10 cellular contexts compared by ENCODE assay signal in the genomic region with DNA sequence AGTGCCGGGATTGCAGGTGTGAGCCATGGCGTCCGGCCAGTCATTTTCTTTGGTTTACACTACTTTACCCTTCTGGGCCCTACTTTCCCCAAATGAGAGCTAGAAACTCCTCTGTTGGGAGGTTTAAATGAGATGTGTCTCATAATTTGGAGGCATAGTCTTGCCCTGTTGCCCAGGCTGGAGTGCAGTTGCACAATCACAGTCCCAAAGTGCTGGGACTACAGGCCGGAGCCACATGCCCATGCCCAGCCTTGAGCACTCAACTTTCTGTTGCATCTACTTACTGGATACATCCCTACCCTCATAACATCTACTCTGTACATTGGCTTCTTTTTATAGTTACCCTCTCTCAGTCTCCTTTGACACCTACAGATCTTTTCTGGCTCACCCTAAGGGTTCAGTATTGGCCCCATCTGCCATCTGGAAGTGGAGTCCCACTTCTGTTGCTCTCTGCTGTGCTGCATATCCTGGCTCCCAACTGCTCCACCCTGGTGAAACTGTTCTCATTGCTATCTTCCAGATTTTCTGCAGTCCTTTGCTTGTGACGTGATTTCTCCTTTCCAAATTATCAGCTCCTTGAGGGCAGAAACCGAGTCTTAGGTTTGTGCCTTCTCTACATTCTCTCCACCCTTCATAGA. TPM values are rescaled to one million over a fixed set of nuclear protein-coding genes. Genes with fewer than 3 reads are reported as not detected.
DNase-seq lines count a peak whose midpoint lies in the region; ATAC-seq and TF ChIP-seq lines count a peak whose summit lies in the region.
"Had no signal": no experiment of that assay in that cellular context is flagged by ENCODE, and none has a peak within 500 bp of the region (broad histone marks: within the 10 kb centered on the region; RNA-seq: fewer than 3 reads in every experiment).

No MANE protein-coding gene starts in this region.

- DNase-seq in CD14-positive monocyte (ENCODE audit: low spot score) (no peak), cerebellar cortex (ENCODE audit: low spot score) (peak; percentile 62)
- peak; percentile 15 for DNase-seq in natural killer cell treated with Interleukin-12 subunit alpha and Interleukin-12 subunit beta and Interleukin-15 and Interleukin-18, amount 100 ng/mL, for 72 hours (ENCODE audit: low spot score)
- DNase-seq: DND-41, SK-N-SH had no signal

- TF ChIP-seq EP300 in Ishikawa (IDR thresholded peaks at IDR 0.05; ENCODE audit: borderline replicate concordance): no peak

- no peak for TF ChIP-seq RAD21 in Ishikawa (IDR thresholded peaks at IDR 0.05; ENCODE audit: low read depth)

- H3K36me3 Mint-ChIP-seq in CD14-positive monocyte: peaks cover 22 to 60% of the 10 kb centered on the region in 2 donors
- H3K36me3 Mint-ChIP-seq in natural killer cell treated with Interleukin-12 subunit alpha and Interleukin-12 subunit beta and Interleukin-15 and Interleukin-18, amount 100 ng/mL, for 72 hours: peaks cover 7% of the 10 kb centered on the region

- intact Hi-C loops in CD14-positive monocyte (cut with micrococcal nuclease): loop anchor here in 1 of 2 donors (5.0 kb wide), 1 partner anchor 115 kb away; no protein-coding TSS in a partner anchor

- H3K9me3 Mint-ChIP-seq in CD14-positive monocyte: peaks cover 0 to 1% (median 0%) of the 10 kb centered on the region in 7 donors
- no peaks in the 10 kb centered on the region for H3K9me3 Mint-ChIP-seq in natural killer cell treated with Interleukin-12 subunit alpha and Interleukin-12 subunit beta and Interleukin-15 and Interleukin-18, amount 100 ng/mL, for 72 hours

- no peaks in the 10 kb centered on the region for H3K27me3 Mint-ChIP-seq in CD14-positive monocyte (ENCODE audit: low read depth in 3 of 3)
- H3K27me3 Mint-ChIP-seq in natural killer cell treated with Interleukin-12 subunit alpha and Interleukin-12 subunit beta and Interleukin-15 and Interleukin-18, amount 100 ng/mL, for 72 hours: no peaks in the 10 kb centered on the region

- no peak overlapping the region for H3K4me3 Mint-ChIP-seq in CD14-positive monocyte
- H3K4me3 Mint-ChIP-seq in natural killer cell treated with Interleukin-12 subunit alpha and Interleukin-12 subunit beta and Interleukin-15 and Interleukin-18, amount 100 ng/mL, for 72 hours: no peak overlapping the region

- H3K4me1 Mint-ChIP-seq in CD14-positive monocyte: peaks cover 57% of the 10 kb centered on the region
- H3K4me1 Mint-ChIP-seq in natural killer cell treated with Interleukin-12 subunit alpha and Interleukin-12 subunit beta and Interleukin-15 and Interleukin-18, amount 100 ng/mL, for 72 hours (ENCODE audit: low read depth in 2 of 2): peaks cover 67 to 71% of the 10 kb centered on the region in 2 donors

- peak overlapping the region in 6 of 7 donors; percentile 30 to 83 (median 52) for H3K27ac Mint-ChIP-seq in CD14-positive monocyte
- H3K27ac Mint-ChIP-seq in natural killer cell treated with Interleukin-12 subunit alpha and Interleukin-12 subunit beta and Interleukin-15 and Interleukin-18, amount 100 ng/mL, for 72 hours: peak overlapping the region; percentile 64 to 83

- ATAC-seq in natural killer cell treated with Interleukin-12 subunit alpha and Interleukin-12 subunit beta and Interleukin-15 and Interleukin-18, amount 100 ng/mL, for 72 hours: no peak
- ATAC-seq in HG03045 (IDR thresholded peaks at IDR 0.05; ENCODE audit: unreplicated experiment) (no peak), HG02588 (IDR thresholded peaks at IDR 0.05; ENCODE audit: unreplicated experiment) (no peak), GM18873 (IDR thresholded peaks at IDR 0.05; ENCODE audit: low FRiP score, unreplicated experiment) (no peak), GM19351 (IDR thresholded peaks at IDR 0.05; ENCODE audit: unreplicated experiment) (no peak)

- TF ChIP-seq CTCF in CD14-positive monocyte (IDR thresholded peaks at IDR 0.05): no peak

TF ChIP-seq in Ishikawa, 13 proteins besides CTCF, POLR2A, EP300 and RAD21:
- TF ChIP-seq YY1 (IDR thresholded peaks at IDR 0.05; ENCODE audit: low read depth) (no peak), CEBPB (IDR thresholded peaks at IDR 0.05) (peak; percentile 54; the same call in 1 of the 2 replicates), TEAD4 (IDR thresholded peaks at IDR 0.05) (no peak), EGR1 (IDR thresholded peaks at IDR 0.05) (no peak), TCF12 (IDR thresholded peaks at IDR 0.05; ENCODE audit: low read depth) (no peak), ZBTB7A (IDR thresholded peaks at IDR 0.05; ENCODE audit: low read depth) (no peak)
- TF ChIP-seq, protein P1, sequence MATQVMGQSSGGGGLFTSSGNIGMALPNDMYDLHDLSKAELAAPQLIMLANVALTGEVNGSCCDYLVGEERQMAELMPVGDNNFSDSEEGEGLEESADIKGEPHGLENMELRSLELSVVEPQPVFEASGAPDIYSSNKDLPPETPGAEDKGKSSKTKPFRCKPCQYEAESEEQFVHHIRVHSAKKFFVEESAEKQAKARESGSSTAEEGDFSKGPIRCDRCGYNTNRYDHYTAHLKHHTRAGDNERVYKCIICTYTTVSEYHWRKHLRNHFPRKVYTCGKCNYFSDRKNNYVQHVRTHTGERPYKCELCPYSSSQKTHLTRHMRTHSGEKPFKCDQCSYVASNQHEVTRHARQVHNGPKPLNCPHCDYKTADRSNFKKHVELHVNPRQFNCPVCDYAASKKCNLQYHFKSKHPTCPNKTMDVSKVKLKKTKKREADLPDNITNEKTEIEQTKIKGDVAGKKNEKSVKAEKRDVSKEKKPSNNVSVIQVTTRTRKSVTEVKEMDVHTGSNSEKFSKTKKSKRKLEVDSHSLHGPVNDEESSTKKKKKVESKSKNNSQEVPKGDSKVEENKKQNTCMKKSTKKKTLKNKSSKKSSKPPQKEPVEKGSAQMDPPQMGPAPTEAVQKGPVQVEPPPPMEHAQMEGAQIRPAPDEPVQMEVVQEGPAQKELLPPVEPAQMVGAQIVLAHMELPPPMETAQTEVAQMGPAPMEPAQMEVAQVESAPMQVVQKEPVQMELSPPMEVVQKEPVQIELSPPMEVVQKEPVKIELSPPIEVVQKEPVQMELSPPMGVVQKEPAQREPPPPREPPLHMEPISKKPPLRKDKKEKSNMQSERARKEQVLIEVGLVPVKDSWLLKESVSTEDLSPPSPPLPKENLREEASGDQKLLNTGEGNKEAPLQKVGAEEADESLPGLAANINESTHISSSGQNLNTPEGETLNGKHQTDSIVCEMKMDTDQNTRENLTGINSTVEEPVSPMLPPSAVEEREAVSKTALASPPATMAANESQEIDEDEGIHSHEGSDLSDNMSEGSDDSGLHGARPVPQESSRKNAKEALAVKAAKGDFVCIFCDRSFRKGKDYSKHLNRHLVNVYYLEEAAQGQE (IDR thresholded peaks at IDR 0.05; ENCODE audit: low read depth): no peak

RNA-seq across cellular contexts. Expression of gene EIF4H, which starts 8.4 kb away (rescaled TPM):
- polyA plus RNA-seq in CD14-positive monocyte: 100 to 1,000 TPM; 206 to 234 TPM
- 100 to 1,000 TPM; 344 to 347 TPM for total RNA-seq in natural killer cell treated with Interleukin-12 subunit alpha and Interleukin-12 subunit beta and Interleukin-15 and Interleukin-18, amount 100 ng/mL, for 72 hours

RNA-seq across cellular contexts. Expression of gene LAT2, which starts 27.2 kb away (rescaled TPM):
- polyA plus RNA-seq in CD14-positive monocyte: 100 to 1,000 TPM; 349 to 355 TPM
- 100 to 1,000 TPM in 1 of 2 donors, 10 to 100 TPM in 1; 78.0 to 161 TPM for total RNA-seq in natural killer cell treated with Interleukin-12 subunit alpha and Interleukin-12 subunit beta and Interleukin-15 and Interleukin-18, amount 100 ng/mL, for 72 hours
